ENCODE assay signal across 9 cellular contexts in the genomic region with DNA sequence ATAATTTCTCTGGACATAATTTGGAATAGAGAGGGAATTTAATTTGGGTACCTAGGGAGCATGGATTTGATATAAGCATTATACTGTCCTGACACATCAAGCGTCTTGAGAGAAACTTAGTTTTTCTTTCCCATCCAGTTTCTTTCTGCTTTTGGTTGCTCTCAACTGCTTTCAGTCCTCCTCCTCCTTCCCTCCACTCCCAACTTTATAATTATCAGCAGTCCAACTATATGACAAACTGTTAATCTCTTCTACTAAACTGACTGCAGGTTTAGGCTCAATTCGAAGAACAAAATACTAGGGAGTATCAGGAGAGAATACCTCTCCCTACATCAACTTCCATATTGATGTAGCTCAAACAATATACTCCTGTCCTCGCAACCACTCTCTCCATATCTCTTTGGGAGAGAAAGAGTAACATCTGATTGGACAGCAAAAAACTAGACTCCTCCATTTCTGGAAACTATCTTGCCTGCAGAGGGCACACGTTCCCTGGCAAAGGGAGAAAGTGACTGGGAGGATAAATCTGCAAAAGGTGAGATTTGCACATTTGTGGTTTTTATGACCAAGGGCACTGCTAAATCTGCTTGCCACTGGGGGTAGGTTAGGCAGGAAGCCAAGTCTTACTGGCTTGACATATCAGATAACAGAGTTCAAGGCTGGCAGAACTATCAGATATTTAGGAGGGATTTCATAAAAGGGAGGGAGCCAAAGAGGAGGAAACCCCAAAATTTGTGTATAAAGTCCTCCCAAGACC. TPM values are rescaled to one million over a fixed set of nuclear protein-coding genes. Genes with fewer than 3 reads are reported as not detected.
DNase-seq lines count a peak whose midpoint lies in the region; ATAC-seq and TF ChIP-seq lines count a peak whose summit lies in the region.
"Had no signal": no experiment of that assay in that cellular context is flagged by ENCODE, and none has a peak within 500 bp of the region (broad histone marks: within the 10 kb centered on the region; RNA-seq: fewer than 3 reads in every experiment).

No MANE protein-coding gene starts in this region.

- no peaks in the 10 kb centered on the region for H3K27me3 ChIP-seq in cardiac muscle cell
- H3K27me3 ChIP-seq in KMS-11 (ENCODE audit: insufficient read depth, low read depth) = no peaks in the 10 kb centered on the region; the same call in 1 of the 2 replicates
- no peaks in the 10 kb centered on the region for H3K27me3 ChIP-seq in RWPE2 (ENCODE audit: insufficient read depth, poor library complexity, severe bottlenecking)
- H3K27me3 ChIP-seq in ascending aorta = no peaks in the 10 kb centered on the region
- H3K27me3 ChIP-seq: neutrophil had no signal

- H3K4me3 ChIP-seq in cardiac muscle cell (no peak overlapping the region), KMS-11 (IDR thresholded peaks at IDR 0.05; ENCODE audit: insufficient read depth, low read depth, low read length) (no peak overlapping the region), RWPE2 (ENCODE audit: severe bottlenecking) (no peak overlapping the region), ascending aorta (no peak overlapping the region)

- peak; percentile 15 to 79 for DNase-seq in cardiac muscle cell (ENCODE audit: low read depth in 1 of 2, low spot score in 1 of 2)
- DNase-seq in Right ventricle myocardium inferior (ENCODE audit: missing footprints) = no peak
- DNase-seq in RWPE2 (ENCODE audit: low spot score) = no peak
- no peak for DNase-seq in ascending aorta (ENCODE audit: low spot score in 2 of 2)
- DNase-seq in iPS-NIHi11 (ENCODE audit: low spot score) = peak; percentile 70
- peak; percentile 23 for DNase-seq in stimulated activated CD4-positive, alpha-beta T cell treated with anti-CD3 and anti-CD28 coated beads, Interleukin-4, amount 100 ng/mL, for 1 hour

- H3K79me2 ChIP-seq in KMS-11 (ENCODE audit: insufficient read depth, low read depth) = no peaks in the 10 kb centered on the region

- H3K27ac ChIP-seq in cardiac muscle cell = no peak overlapping the region
- H3K27ac ChIP-seq in KMS-11 = no peak overlapping the region
- H3K27ac ChIP-seq in RWPE2 (ENCODE audit: poor library complexity, severe bottlenecking) = no peak overlapping the region
- no peak overlapping the region for H3K27ac ChIP-seq in ascending aorta
- H3K27ac ChIP-seq: neutrophil had no signal

- peak overlapping the region; percentile 38 for H3K4me2 ChIP-seq in KMS-11

- intact Hi-C loops in Right ventricle myocardium inferior (cut with DNase I) (no loop called here), ascending aorta (cut with DNase I) (no loop called here)

- TF ChIP-seq CTCF in cardiac muscle cell (IDR thresholded peaks at IDR 0.05; ENCODE audit: low read depth, low read length) = peak; percentile 81
- peak; percentile 66 for TF ChIP-seq CTCF in KMS-11 (conservative IDR thresholded peaks at IDR 0.05; ENCODE audit: low read depth, low read length)
- TF ChIP-seq CTCF in RWPE2 (IDR thresholded peaks at IDR 0.05; ENCODE audit: poor library complexity, severe bottlenecking) = peak; percentile 90
- peak; percentile 39 to 63 (median 40) for TF ChIP-seq CTCF in ascending aorta (IDR thresholded peaks at IDR 0.05)

- H4K20me1 ChIP-seq in KMS-11 (ENCODE audit: insufficient read depth) = no peaks in the 10 kb centered on the region

- H2AFZ ChIP-seq in KMS-11 (ENCODE audit: low read depth) = no peak overlapping the region

- no peak overlapping the region for H3K9ac ChIP-seq in KMS-11

- no peaks in the 10 kb centered on the region for H3K9me3 ChIP-seq in cardiac muscle cell (ENCODE audit: low read depth)
- H3K9me3 ChIP-seq in RWPE2 (ENCODE audit: severe bottlenecking) = no peaks in the 10 kb centered on the region
- no peaks in the 10 kb centered on the region for H3K9me3 ChIP-seq in ascending aorta
- H3K9me3 ChIP-seq: neutrophil had no signal

- H3K4me1 ChIP-seq in cardiac muscle cell (ENCODE audit: low read depth) (no peaks in the 10 kb centered on the region), KMS-11 (ENCODE audit: low read depth, poor library complexity, severe bottlenecking) (peaks cover 14% of the 10 kb centered on the region), RWPE2 (ENCODE audit: insufficient read depth, poor library complexity, severe bottlenecking) (no peaks in the 10 kb centered on the region), ascending aorta (peaks cover 0 to 3% of the 10 kb centered on the region in 2 donors)

- H3K36me3 ChIP-seq in cardiac muscle cell = no peaks in the 10 kb centered on the region
- H3K36me3 ChIP-seq in KMS-11 (ENCODE audit: insufficient read depth) = no peaks in the 10 kb centered on the region
- no peaks in the 10 kb centered on the region for H3K36me3 ChIP-seq in RWPE2 (ENCODE audit: low read depth)
- no peaks in the 10 kb centered on the region for H3K36me3 ChIP-seq in ascending aorta
- H3K36me3 ChIP-seq: neutrophil had no signal

- ATAC-seq in Right ventricle myocardium inferior (no peak), RWPE2 (ENCODE audit: low read depth) (peak; percentile 94), HG02884 (IDR thresholded peaks at IDR 0.05; ENCODE audit: unreplicated experiment) (no peak)

RNA-seq across cellular contexts. Expression of gene ICA1L, which starts 40.1 kb away (rescaled TPM):
- total RNA-seq in cardiac muscle cell (8.6 and 17.3 TPM in 2 replicates), Right ventricle myocardium inferior (4.6 TPM), ascending aorta (0.43 TPM)
- 8.3 and 8.5 TPM in 2 replicates for polyA plus RNA-seq in cardiac muscle cell

Comparison
In these comparisons a context has a peak if more than half of its experiments do, and no peak if none do; other contexts are left out.
1. DNase-seq: peak in cardiac muscle cell (2 of 2), iPS-NIHi11 (single experiment) and stimulated activated CD4-positive, alpha-beta T cell treated with anti-CD3 and anti-CD28 coated beads, Interleukin-4, amount 100 ng/mL, for 1 hour (single experiment); none in Right ventricle myocardium inferior (single experiment), RWPE2 (single experiment) and ascending aorta (0 of 2).
2. CTCF ChIP-seq: peak in every context shown above with its lines; median percentile 90 in RWPE2; 81 in cardiac muscle cell; 66 in KMS-11; 40 in ascending aorta.